Comparison of ENCODE assay signal across 9 cellular contexts in the genomic region with DNA sequence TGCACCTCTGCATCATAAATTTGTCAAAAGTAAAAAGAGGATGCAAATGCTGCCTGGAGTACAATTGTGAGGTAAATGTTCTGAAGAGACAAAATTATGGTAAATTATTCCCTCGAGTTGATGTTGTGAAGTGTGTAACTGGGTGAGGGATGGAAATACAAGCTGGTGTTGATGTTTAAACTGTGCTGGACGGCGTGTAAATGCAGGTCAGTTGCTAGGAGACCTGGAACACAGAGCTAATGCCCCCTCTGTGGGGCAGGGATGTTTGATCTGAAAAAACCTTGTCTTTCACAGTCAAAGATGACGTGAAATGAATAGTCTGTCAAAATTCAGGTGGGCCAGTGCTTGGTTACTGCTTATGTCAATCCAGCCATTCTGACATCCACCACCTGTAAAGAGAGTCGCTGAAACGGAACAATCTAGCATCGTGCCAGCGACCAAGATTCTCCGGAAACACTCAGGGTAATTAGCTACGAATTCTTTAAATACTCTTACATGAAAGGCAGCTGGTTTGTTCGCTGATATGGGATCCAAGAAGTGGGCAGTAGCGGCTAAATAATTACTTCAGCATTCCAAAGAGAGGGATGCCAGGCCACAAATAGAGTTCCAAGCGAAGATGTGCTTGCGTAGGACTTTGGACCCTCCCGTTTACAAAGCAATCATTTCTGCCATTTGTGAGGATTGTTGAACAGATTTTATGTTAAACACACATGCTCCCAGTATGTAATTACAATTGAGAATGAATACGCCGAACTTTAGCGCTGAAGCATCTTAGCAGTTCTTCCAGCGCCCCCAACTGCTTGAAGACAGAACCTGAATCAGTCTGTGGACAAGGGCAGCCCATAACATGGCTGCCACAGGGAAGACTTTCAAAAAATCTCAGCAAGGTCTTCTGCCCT. TPM values are rescaled to one million over a fixed set of nuclear protein-coding genes. Genes with fewer than 3 reads are reported as not detected.
DNase-seq lines count a peak whose midpoint lies in the region; ATAC-seq and TF ChIP-seq lines count a peak whose summit lies in the region.
"Had no signal": no experiment of that assay in that cellular context is flagged by ENCODE, and none has a peak within 500 bp of the region (broad histone marks: within the 10 kb centered on the region; RNA-seq: fewer than 3 reads in every experiment).

No MANE protein-coding gene starts in this region.

- no peaks in the 10 kb centered on the region for H3K27me3 Mint-ChIP-seq in natural killer cell (ENCODE audit: low read depth in 2 of 2)

- no peaks in the 10 kb centered on the region for H3K4me1 ChIP-seq in foreskin keratinocyte

- no peaks in the 10 kb centered on the region for H3K9me3 Mint-ChIP-seq in natural killer cell

- peak; percentile 52 for TF ChIP-seq CTCF in foreskin keratinocyte (conservative IDR thresholded peaks at IDR 0.05)
- TF ChIP-seq CTCF in retinal pigment epithelial cell (conservative IDR thresholded peaks at IDR 0.05; ENCODE audit: low read depth, low read length), result peak; percentile 62
- no peak for TF ChIP-seq CTCF in natural killer cell (IDR thresholded peaks at IDR 0.05)

- peak; percentile 27 for ATAC-seq in HG03175 (IDR thresholded peaks at IDR 0.05; ENCODE audit: unreplicated experiment)
- ATAC-seq in foreskin keratinocyte, result peak; percentile 51
- no peak for ATAC-seq in natural killer cell
- ATAC-seq in GM18498 (IDR thresholded peaks at IDR 0.05; ENCODE audit: unreplicated experiment), result no peak

- H3K36me3 Mint-ChIP-seq in natural killer cell, result no peaks in the 10 kb centered on the region

- no peak for TF ChIP-seq POLR2A in erythroblast (IDR thresholded peaks at IDR 0.05; ENCODE audit: low read length)

- H3K27me3 ChIP-seq in foreskin keratinocyte, result no peaks in the 10 kb centered on the region

- H3K27ac ChIP-seq in foreskin keratinocyte, result no peak overlapping the region

- intact Hi-C loops in natural killer cell (cut with micrococcal nuclease), result no loop called here

- H3K27ac Mint-ChIP-seq in natural killer cell, result no peak overlapping the region

- peak overlapping the region; percentile 44 for H3K4me3 ChIP-seq in retinal pigment epithelial cell (ENCODE audit: low read length)

- H3K4me3 Mint-ChIP-seq in natural killer cell, result no peak overlapping the region

- peaks cover 7 to 16% of the 10 kb centered on the region in 2 donors for H3K4me1 Mint-ChIP-seq in natural killer cell

- DNase-seq in RPMI8226 (peak; percentile 67), foreskin keratinocyte (no peak), retinal pigment epithelial cell (ENCODE audit: low read depth) (no peak), T1000 (lab: John Stamatoyannopoulos, UW) (no peak), natural killer cell (no peak), erythroblast (lab: John Stamatoyannopoulos, UW) (no peak)
- DNase-seq: NCI-H510A treated with DMSO at 0.1 percent for 48 hours had no signal

RNA-seq across cellular contexts. Expression of gene ASB4, which starts 7.4 kb away (rescaled TPM):
- total RNA-seq in foreskin keratinocyte (not detected in 2 replicates), natural killer cell (not detected)
- polyA plus RNA-seq in foreskin keratinocyte, result not detected in 2 replicates

RNA-seq across cellular contexts. Expression of gene PON2, which starts 43.6 kb away (rescaled TPM):
- total RNA-seq in foreskin keratinocyte, result 48.8 and 57.5 TPM in 2 replicates
- polyA plus RNA-seq in foreskin keratinocyte, result 42.0 and 44.6 TPM in 2 replicates
- 10 to 100 TPM; 26.6 to 35.7 (median 35.6) TPM for total RNA-seq in natural killer cell

Comparison
In these comparisons a context has a peak if more than half of its experiments do, and no peak if none do; other contexts are left out.
1. ATAC-seq: peak in HG03175 (single experiment) and foreskin keratinocyte (single experiment); none in natural killer cell (0 of 3) and GM18498 (single experiment).